In genomic region chr13:21476893-21477472, GRCh38 we compare ENCODE assay signal across 8 cellular contexts. TPM values are rescaled to one million over a fixed set of nuclear protein-coding genes. Genes with fewer than 3 reads are reported as not detected.
DNase-seq lines count a peak whose midpoint lies in the region; ATAC-seq and TF ChIP-seq lines count a peak whose summit lies in the region.

No MANE protein-coding gene starts in this region.

- no peak overlapping the region for H3K27ac Mint-ChIP-seq in activated naive CD4-positive, alpha-beta T cell treated with anti-CD3 and anti-CD28 coated beads, Interleukin-2, amount 50 U/mL, for 24 hours
- H3K27ac Mint-ChIP-seq in osteocyte (ENCODE audit: unreplicated experiment), result peak overlapping the region; percentile 24

- H3K36me3 ChIP-seq in testis (ENCODE audit: low read depth, missing control alignments), result no peaks in the 10 kb centered on the region

- WGBS in testis, 2 donors, result 2 to 5% methylated on average over 18 of the region's 18 CpGs

- H3K27me3 ChIP-seq in testis, result no peaks in the 10 kb centered on the region

- in situ Hi-C loops in SK-MEL-5 (cut with HindIII; ENCODE audit: low pct_unique_long_range_greater_than_20kb, low sequenced_read_pairs), result no loop called here

- H3K9me3 Mint-ChIP-seq in activated naive CD4-positive, alpha-beta T cell treated with anti-CD3 and anti-CD28 coated beads, Interleukin-2, amount 50 U/mL, for 24 hours, result no peaks in the 10 kb centered on the region
- no peaks in the 10 kb centered on the region for H3K9me3 Mint-ChIP-seq in osteocyte (ENCODE audit: unreplicated experiment)

- peak overlapping the region; percentile 83 for H3K4me3 Mint-ChIP-seq in activated naive CD4-positive, alpha-beta T cell treated with anti-CD3 and anti-CD28 coated beads, Interleukin-2, amount 50 U/mL, for 24 hours
- peak overlapping the region; percentile 69 for H3K4me3 Mint-ChIP-seq in osteocyte (ENCODE audit: unreplicated experiment)

- no peak for TF ChIP-seq POLR2A in testis (IDR thresholded peaks at IDR 0.05)

- TF ChIP-seq CTCF in osteocyte (IDR thresholded peaks at IDR 0.05) (peak; percentile 97), testis (IDR thresholded peaks at IDR 0.05) (peak; percentile 85 to 87 (median 87))

- no peaks in the 10 kb centered on the region for H3K4me1 ChIP-seq in testis

- H3K4me1 Mint-ChIP-seq in activated naive CD4-positive, alpha-beta T cell treated with anti-CD3 and anti-CD28 coated beads, Interleukin-2, amount 50 U/mL, for 24 hours, result peaks cover 11% of the 10 kb centered on the region
- H3K4me1 Mint-ChIP-seq in osteocyte (ENCODE audit: unreplicated experiment), result peaks cover 12% of the 10 kb centered on the region

- H3K27me3 Mint-ChIP-seq in activated naive CD4-positive, alpha-beta T cell treated with anti-CD3 and anti-CD28 coated beads, Interleukin-2, amount 50 U/mL, for 24 hours, result peaks cover 2% of the 10 kb centered on the region
- H3K27me3 Mint-ChIP-seq in osteocyte (ENCODE audit: unreplicated experiment), result no peaks in the 10 kb centered on the region

- intact Hi-C loops in Right ventricle myocardium inferior (cut with DNase I), result loop anchor here (1.0 to 5.0 kb wide), 3 partner anchors 179 to 535 kb away; partner anchors contain the start of genes MRPL57 and SKA3
- intact Hi-C loops in testis (cut with DNase I; ENCODE audit: low total_unique reads), result loop anchor here (5.0 kb wide), 1 partner anchor 180 kb away; no protein-coding TSS in a partner anchor

- no peaks in the 10 kb centered on the region for H3K9me3 ChIP-seq in testis

- H3K4me3 ChIP-seq in testis, result peak overlapping the region in 1 of 2 donors; percentile 3

- H3K36me3 Mint-ChIP-seq in activated naive CD4-positive, alpha-beta T cell treated with anti-CD3 and anti-CD28 coated beads, Interleukin-2, amount 50 U/mL, for 24 hours, result no peaks in the 10 kb centered on the region
- no peaks in the 10 kb centered on the region for H3K36me3 Mint-ChIP-seq in osteocyte (ENCODE audit: unreplicated experiment)

- DNase-seq in DMS153 treated with DMSO at 0.1 percent for 48 hours (lab: John Stamatoyannopoulos, UW; ENCODE audit: unreplicated experiment), result peak; percentile 84
- DNase-seq in LHCN-M2 (ENCODE audit: low read depth), result peak; percentile 78
- DNase-seq in SK-MEL-5 (ENCODE audit: low read depth, low spot score), result peak; percentile 87
- DNase-seq in Right ventricle myocardium inferior (ENCODE audit: missing footprints), result peak; percentile 78
- DNase-seq in osteocyte (ENCODE audit: extremely low spot score, unreplicated experiment), result peak; percentile 93
- DNase-seq in testis, result peak; percentile 88

- no peak overlapping the region for H3K27ac ChIP-seq in testis

- ATAC-seq in GM21529 (IDR thresholded peaks at IDR 0.05; ENCODE audit: unreplicated experiment) (peak; percentile 82), Right ventricle myocardium inferior (peak; percentile 86)

RNA-seq across cellular contexts. Expression of gene ZDHHC20, which starts 17.9 kb away (rescaled TPM):
- total RNA-seq in LHCN-M2 (2014; rRNA removed), result 81.2 and 91.9 TPM in 2 replicates
- 16.2 TPM for polyA plus RNA-seq in LHCN-M2 (2012)
- 121 and 131 TPM in 2 replicates for total RNA-seq in SK-MEL-5 (2014; rRNA removed; shearing (Covaris generic))
- 58.7 and 79.4 TPM in 2 replicates for polyA plus RNA-seq in SK-MEL-5 (2015; cell fraction: cytosol; rRNA removed)
- 36.8 and 48.3 TPM in 2 replicates for polyA plus RNA-seq in SK-MEL-5 (2015; cell fraction: nucleus; rRNA removed)
- 14.6 TPM for total RNA-seq in Right ventricle myocardium inferior
- total RNA-seq in osteocyte, result 50.6 and 56.2 TPM in 2 replicates
- total RNA-seq in testis, result 10 to 100 TPM; 52.4 to 76.2 TPM
- polyA plus RNA-seq in testis (ENCODE audit: insufficient read depth, low read depth, low replicate concordance), result 75.8 TPM
